ENCODE assay signal across 33 cellular contexts in genomic region chr16:80071964-80072363, GRCh38.
"Had no signal": no experiment of that assay in that cellular context is flagged by ENCODE, and none has a peak within 500 bp of the region (broad histone marks: within the 10 kb centered on the region; RNA-seq: fewer than 3 reads in every experiment).

No MANE protein-coding gene starts in this region.

- DNase-seq: activated B cell treated with CpG ODN at 0.5 μM for 24 hours; activated CD4-positive, alpha-beta memory T cell treated with anti-CD3 and anti-CD28 coated beads for 36 hours; activated CD4-positive, alpha-beta T cell treated with anti-CD3 and anti-CD28 coated beads for 4 hours; activated CD4-positive, alpha-beta T cell treated with anti-CD3 and anti-CD28 coated beads, Interleukin-2, amount 10 ng/mL, durations not matched to agents 24 days and 14 days; activated CD4-positive, alpha-beta T cell treated with anti-CD3 and anti-CD28 coated beads, Interleukin-2, amount 50 U/mL, for 1 hour; activated CD4-positive, alpha-beta T cell treated with anti-CD3 and anti-CD28 coated beads, Interleukin-2, amount 50 U/mL, for 4 hours; activated CD4-positive, CD25-positive, alpha-beta regulatory T cell treated with anti-CD3 and anti-CD28 coated beads, Interleukin-2, amount 50 U/mL, for 72 hours; activated CD8-positive, alpha-beta memory T cell treated with anti-CD3 and anti-CD28 coated beads, Interleukin-2, amount 50 U/mL, for 4 hours; activated CD8-positive, alpha-beta T cell treated with anti-CD3 and anti-CD28 coated beads for 36 hours; activated effector memory CD4-positive, alpha-beta T cell treated with anti-CD3 and anti-CD28 coated beads, Interleukin-2, amount 50 U/mL, for 16 hours; activated gamma-delta T cell treated with Interleukin-2 at 50 U/mL for 16 hours; activated naive CD4-positive, alpha-beta T cell; activated naive CD4-positive, alpha-beta T cell treated with anti-CD3 and anti-CD28 coated beads for 36 hours; activated naive CD4-positive, alpha-beta T cell treated with anti-CD3 and anti-CD28 coated beads, Interleukin-2, amount 50 U/mL, for 16 hours; activated naive CD8-positive, alpha-beta T cell treated with anti-CD3 and anti-CD28 coated beads for 36 hours; activated T-cell treated with anti-CD3 and anti-CD28 coated beads for 4 hours; activated T-cell treated with anti-CD3 and anti-CD28 coated beads, Interleukin-2, amount 50 U/mL, for 1 hour; activated T-cell treated with anti-CD3 and anti-CD28 coated beads, Interleukin-2, amount 50 U/mL, for 4 hours; activated T-cell treated with anti-CD3 and anti-CD28 coated beads, Interleukin-2, amount 50 U/mL, for 72 hours; adrenal gland; amniotic stem cell; aorta; body of pancreas; brain microvascular endothelial cell; central memory CD4-positive, alpha-beta T cell; T-helper 2 cell; T-helper 9 cell had no signal

- FAIRE-seq: astrocyte, TTC549 had no signal

- H3K9me3 ChIP-seq: adrenal gland, body of pancreas, breast epithelium had no signal

- ATAC-seq: activated CD8-positive, alpha-beta T cell treated with anti-CD3 and anti-CD28 coated beads for 36 hours; activated naive CD4-positive, alpha-beta T cell treated with anti-CD3 and anti-CD28 coated beads, Interleukin-2, amount 50 U/mL, for 72 hours; activated T-cell treated with anti-CD3 and anti-CD28 coated beads, Interleukin-2, amount 50 U/mL, for 4 hours; activated T-cell treated with anti-CD3 and anti-CD28 coated beads, Interleukin-2, amount 50 U/mL, for 72 hours; activated T-helper 17 cell treated with anti-CD3 and anti-CD28 coated beads, Interleukin-2, amount 50 U/mL, for 72 hours; body of pancreas had no signal

- H3K4me1 ChIP-seq: adrenal gland, body of pancreas, breast epithelium had no signal

- H3K27ac ChIP-seq: adrenal gland, body of pancreas, brain microvascular endothelial cell, breast epithelium, VCaP had no signal

- H3K36me3 ChIP-seq: adrenal gland, brain microvascular endothelial cell, breast epithelium had no signal

- H3K4me3 ChIP-seq: adrenal gland, body of pancreas, breast epithelium had no signal

- H3K27me3 ChIP-seq: adrenal gland, body of pancreas, brain microvascular endothelial cell, breast epithelium had no signal
